16 cellular contexts compared by ENCODE assay signal in genomic region chr3:51712963-51713362, GRCh38. TPM values are rescaled to one million over a fixed set of nuclear protein-coding genes. Genes with fewer than 3 reads are reported as not detected.
"Had no signal": no experiment of that assay in that cellular context is flagged by ENCODE, and none has a peak within 500 bp of the region (broad histone marks: within the 10 kb centered on the region; RNA-seq: fewer than 3 reads in every experiment).

No MANE protein-coding gene starts in this region.

- ATAC-seq: esophagus mucosa, left lung had no signal

- H3K27me3 ChIP-seq: dorsolateral prefrontal cortex, ovary, uterus had no signal

- H3K4me3 ChIP-seq: dorsolateral prefrontal cortex, left lung, ovary, stomach, thoracic aorta, uterus had no signal

- H3K36me3 ChIP-seq: brain microvascular endothelial cell, left lung, ovary, stomach, thoracic aorta, uterus had no signal

- DNase-seq: activated naive CD8-positive, alpha-beta T cell treated with anti-CD3 and anti-CD28 coated beads for 36 hours; activated T-cell treated with anti-CD3 and anti-CD28 coated beads, Interleukin-2, amount 50 U/mL, for 1 hour; brain microvascular endothelial cell; left lung; mesendoderm; stimulated activated CD4-positive, alpha-beta T cell treated with anti-CD3 and anti-CD28 coated beads, Interleukin-2, amount 100 ng/mL, for 48 hours; T-helper 9 cell; uterus had no signal

- H3K4me3 Mint-ChIP-seq: activated naive CD8-positive, alpha-beta T cell treated with anti-CD3 and anti-CD28 coated beads for 36 hours; neural crest cell had no signal

- FAIRE-seq: endometrium had no signal

- H3K9me3 Mint-ChIP-seq: neural crest cell had no signal

- H3K27me3 Mint-ChIP-seq: activated naive CD8-positive, alpha-beta T cell treated with anti-CD3 and anti-CD28 coated beads for 36 hours had no signal

- H3K27ac Mint-ChIP-seq: activated naive CD8-positive, alpha-beta T cell treated with anti-CD3 and anti-CD28 coated beads for 36 hours had no signal

RNA-seq across cellular contexts. Expression of gene GRM2, which starts 6.1 kb away (rescaled TPM):
- total RNA-seq: fibroblast of villous mesenchyme had no signal
